9 cellular contexts compared by ENCODE assay signal in genomic region chr1:101002551-101002950, GRCh38. TPM values are rescaled to one million over a fixed set of nuclear protein-coding genes. Genes with fewer than 3 reads are reported as not detected.
DNase-seq lines count a peak whose midpoint lies in the region; ATAC-seq, FAIRE-seq and TF ChIP-seq lines count a peak whose summit lies in the region.
"Had no signal": no experiment of that assay in that cellular context is flagged by ENCODE, and none has a peak within 500 bp of the region (broad histone marks: within the 10 kb centered on the region; RNA-seq: fewer than 3 reads in every experiment).

No MANE protein-coding gene starts in this region.

- H3K27me3 ChIP-seq in mammary epithelial cell (ENCODE audit: insufficient read depth, low read length) (no peaks in the 10 kb centered on the region), pancreas (no peaks in the 10 kb centered on the region), ovary (no peaks in the 10 kb centered on the region)

- H3K4me2 ChIP-seq in mammary epithelial cell (ENCODE audit: insufficient read depth, low read depth, low read length), result peak overlapping the region; percentile 9

- H3K9me3 ChIP-seq in mammary epithelial cell (replicated peaks; ENCODE audit: insufficient read depth, low read length) (no peaks in the 10 kb centered on the region), pancreas (no peaks in the 10 kb centered on the region), ovary (no peaks in the 10 kb centered on the region)

- no peak overlapping the region for H3K9ac ChIP-seq in mammary epithelial cell (ENCODE audit: insufficient read depth, low read length)

- no peaks in the 10 kb centered on the region for H4K20me1 ChIP-seq in mammary epithelial cell (ENCODE audit: insufficient read depth, low read length)

- peaks cover 31% of the 10 kb centered on the region for H3K4me1 ChIP-seq in mammary epithelial cell (ENCODE audit: insufficient read depth, low read length)
- peaks cover 0 to 15% (median 0%) of the 10 kb centered on the region in 3 donors for H3K4me1 ChIP-seq in pancreas
- H3K4me1 ChIP-seq in ovary (ENCODE audit: insufficient read depth), result no peaks in the 10 kb centered on the region

- H3K79me2 ChIP-seq in mammary epithelial cell (ENCODE audit: insufficient read depth, low read length), result no peaks in the 10 kb centered on the region

- no peak overlapping the region for H2AFZ ChIP-seq in mammary epithelial cell (ENCODE audit: low read depth, low read length)

- ATAC-seq in GM18907 (IDR thresholded peaks at IDR 0.05; ENCODE audit: unreplicated experiment) (peak; percentile 64), pancreas (peak in 3 of 4 donors; percentile 24 to 64 (median 60)), HG03280 (IDR thresholded peaks at IDR 0.05; ENCODE audit: unreplicated experiment) (no peak)

- TF ChIP-seq CTCF in mammary epithelial cell (conservative IDR thresholded peaks at IDR 0.05 in 1 of 2, IDR thresholded peaks at IDR 0.05 in 1 of 2; ENCODE audit: extremely low read depth in 1 of 2, insufficient read depth in 1 of 2, low read depth in 1 of 2, low read length in 2 of 2) (no peak), pancreas (IDR thresholded peaks at IDR 0.05) (no peak), ovary (IDR thresholded peaks at IDR 0.05) (no peak)

- no TSS peak for BruUV-seq in mammary epithelial cell (replicated peaks; lab: Mats Ljungman, UMichigan)

- H3K36me3 ChIP-seq in mammary epithelial cell (ENCODE audit: insufficient read depth, low read length) (peaks cover 18% of the 10 kb centered on the region), pancreas (no peaks in the 10 kb centered on the region), ovary (no peaks in the 10 kb centered on the region)

- peak; percentile 18 for DNase-seq in LHCN-M2 (ENCODE audit: low read depth)
- DNase-seq in mammary epithelial cell, result peak; percentile 65
- no peak for DNase-seq in pancreas
- no peak for DNase-seq in ovary
- DNase-seq in NCI-H2227 (lab: John Stamatoyannopoulos, UW; ENCODE audit: unreplicated experiment), result no peak
- DNase-seq in activated CD4-positive, CD25-positive, alpha-beta regulatory T cell treated with anti-CD3 and anti-CD28 coated beads, Interleukin-2, amount 50 U/mL, for 72 hours, result no peak
- DNase-seq: midbrain had no signal

- no peak for TF ChIP-seq EP300 in ovary (IDR thresholded peaks at IDR 0.05)

- intact Hi-C loops in mammary epithelial cell (cut with micrococcal nuclease) (no loop called here), pancreas (cut with DNase I) (no loop called here), ovary (cut with DNase I) (no loop called here)

- no peak overlapping the region for H3K4me3 ChIP-seq in mammary epithelial cell (replicated peaks in 1 of 3; ENCODE audit: insufficient read depth in 1 of 3, low read depth in 2 of 3, low read length in 3 of 3)
- no peak overlapping the region for H3K4me3 ChIP-seq in pancreas
- H3K4me3 ChIP-seq in ovary, result no peak overlapping the region

- dilution Hi-C loops in mammary epithelial cell (cut with HindIII; ENCODE audit: low sequenced_read_pairs), result no loop called here

- no peak for TF ChIP-seq POLR2A in ovary (IDR thresholded peaks at IDR 0.05)

- no peak for FAIRE-seq in pancreas (lab: Jason Lieb, UNC)

- H3K27ac ChIP-seq in mammary epithelial cell (ENCODE audit: insufficient read depth, low read depth, low read length) (no peak overlapping the region), pancreas (peak overlapping the region in 1 of 4 donors; percentile 2), ovary (no peak overlapping the region)

- CTCF ChIA-PET in mammary epithelial cell (lab: Charles Lee; ENCODE audit: low non-redundant PET), result no interaction called here

- WGBS in mammary epithelial cell (ENCODE audit: low coverage, missing lambda C conversion rate), result 31% methylated on average over 2 of the region's 2 CpGs
- 59 to 62% methylated on average over 2 of the region's 2 CpGs for WGBS in pancreas, 2 donors
- 56 to 61% (median 60%) methylated on average over 2 of the region's 2 CpGs for WGBS in ovary, 3 donors

- in situ Hi-C loops in mammary epithelial cell (cut with MboI; ENCODE audit: low sequenced_read_pairs in 2 of 2), result no loop called here

RNA-seq across cellular contexts. Expression of gene DPH5, which starts 23.0 kb away (rescaled TPM):
- total RNA-seq in LHCN-M2 (2014; rRNA removed) (38.9 and 41.2 TPM in 2 replicates), mammary epithelial cell (10 to 100 TPM; 21.2 to 47.0 TPM), pancreas (10 to 100 TPM; 17.5 to 28.6 (median 22.4) TPM), ovary (10 to 100 TPM; 24.0 to 68.8 (median 44.7) TPM)
- 36.1 TPM for polyA plus RNA-seq in LHCN-M2 (2012)
- polyA plus RNA-seq in mammary epithelial cell (33.9 TPM), pancreas (10 to 100 TPM; 22.9 to 29.5 TPM), ovary (10 to 100 TPM; 55.8 to 77.2 TPM)
- 13.3 TPM for polyA minus RNA-seq in mammary epithelial cell

Comparison
In these comparisons a context has a peak if more than half of its experiments do, and no peak if none do; other contexts are left out.
1. DNase-seq: peak in LHCN-M2 (single experiment) and mammary epithelial cell (single experiment); none in pancreas (0 of 6), ovary (0 of 5), NCI-H2227 (single experiment) and activated CD4-positive, CD25-positive, alpha-beta regulatory T cell treated with anti-CD3 and anti-CD28 coated beads, Interleukin-2, amount 50 U/mL, for 72 hours (single experiment).